Comparison of ENCODE assay signal across 21 cellular contexts in the genomic region with DNA sequence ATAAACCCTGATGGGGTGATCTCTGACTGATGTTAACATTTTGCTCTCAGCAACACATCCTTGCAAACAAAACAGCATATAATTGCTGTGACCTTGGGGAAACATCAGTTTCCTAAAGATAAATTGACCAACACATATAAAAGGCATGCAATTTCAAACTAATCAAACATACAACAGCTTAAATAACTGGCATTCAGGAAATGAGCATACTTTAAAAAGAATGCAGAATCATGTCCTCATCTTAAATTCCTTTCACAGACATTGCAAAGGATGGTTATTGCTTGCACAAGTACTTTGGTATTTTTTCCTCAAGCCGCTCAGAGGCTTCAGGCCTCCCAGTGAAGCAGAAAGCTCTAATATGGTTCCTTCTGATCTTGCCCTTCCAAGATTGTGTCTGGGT. TPM values are rescaled to one million over a fixed set of nuclear protein-coding genes. Genes with fewer than 3 reads are reported as not detected.
DNase-seq lines count a peak whose midpoint lies in the region; ATAC-seq, FAIRE-seq and TF ChIP-seq lines count a peak whose summit lies in the region.
"Had no signal": no experiment of that assay in that cellular context is flagged by ENCODE, and none has a peak within 500 bp of the region (broad histone marks: within the 10 kb centered on the region; RNA-seq: fewer than 3 reads in every experiment).

No MANE protein-coding gene starts in this region.

- no peak overlapping the region for H3K27ac Mint-ChIP-seq in activated CD4-positive, alpha-beta T cell treated with anti-CD3 and anti-CD28 coated beads for 36 hours
- H3K27ac Mint-ChIP-seq: activated CD4-positive, alpha-beta memory T cell treated with anti-CD3 and anti-CD28 coated beads for 36 hours; activated T-helper 17 cell treated with anti-CD3 and anti-CD28 coated beads, Interleukin-2, amount 50 U/mL, for 72 hours; CD4-positive, alpha-beta T cell; immature natural killer cell; progenitor cell of endocrine pancreas had no signal

- WGBS in small intestine, 3 donors, result 65 to 88% (median 74%) methylated on average over 1 of the region's 1 CpG

- H3K4me3 ChIP-seq in SK-N-MC, result no peak overlapping the region
- H3K4me3 ChIP-seq in fibroblast of lung (replicated peaks in 1 of 4; ENCODE audit: control extremely low read depth in 1 of 4, insufficient read depth in 1 of 4, low read depth in 3 of 4, low read length in 4 of 4), result no peak overlapping the region
- no peak overlapping the region for H3K4me3 ChIP-seq in small intestine (ENCODE audit: low read depth in 1 of 2, low read length in 2 of 2)
- H3K4me3 ChIP-seq: mucosa of descending colon, tibial nerve had no signal

- H4K20me1 ChIP-seq in fibroblast of lung (ENCODE audit: control insufficient read depth, extremely low read depth, insufficient read depth, low read length), result no peaks in the 10 kb centered on the region

- POLR2A ChIA-PET in activated CD4-positive, alpha-beta T cell treated with anti-CD3 and anti-CD28 coated beads for 36 hours (lab: Charles Lee), result no interaction called here

- H3K36me3 Mint-ChIP-seq in activated CD4-positive, alpha-beta T cell treated with anti-CD3 and anti-CD28 coated beads for 36 hours (ENCODE audit: low read depth), result no peaks in the 10 kb centered on the region
- H3K36me3 Mint-ChIP-seq: activated CD4-positive, alpha-beta memory T cell treated with anti-CD3 and anti-CD28 coated beads for 36 hours; immature natural killer cell had no signal

- peak overlapping the region; percentile 81 for H3K27ac ChIP-seq in SK-N-MC
- no peak overlapping the region for H3K27ac ChIP-seq in fibroblast of lung (ENCODE audit: insufficient read depth, low read length)
- no peak overlapping the region for H3K27ac ChIP-seq in small intestine (ENCODE audit: low read depth in 1 of 2, low read length in 1 of 2)
- H3K27ac ChIP-seq: tibial nerve had no signal

- no peaks in the 10 kb centered on the region for H3K27me3 Mint-ChIP-seq in activated CD4-positive, alpha-beta T cell treated with anti-CD3 and anti-CD28 coated beads for 36 hours
- H3K27me3 Mint-ChIP-seq: activated CD4-positive, alpha-beta memory T cell treated with anti-CD3 and anti-CD28 coated beads for 36 hours; activated T-helper 17 cell treated with anti-CD3 and anti-CD28 coated beads, Interleukin-2, amount 50 U/mL, for 72 hours; CD4-positive, alpha-beta T cell; progenitor cell of endocrine pancreas had no signal

- H3K9me3 ChIP-seq in SK-N-MC (ENCODE audit: low read depth, low read length), result no peaks in the 10 kb centered on the region
- no peaks in the 10 kb centered on the region for H3K9me3 ChIP-seq in fibroblast of lung (ENCODE audit: control insufficient read depth, insufficient read depth, low read depth, low read length)
- no peaks in the 10 kb centered on the region for H3K9me3 ChIP-seq in small intestine (ENCODE audit: control insufficient read depth, low read depth)
- H3K9me3 ChIP-seq: mucosa of descending colon, tibial nerve had no signal

- H3K4me1 ChIP-seq in fibroblast of lung (ENCODE audit: control insufficient read depth, extremely low read depth, insufficient read depth, low read length) (no peaks in the 10 kb centered on the region), small intestine (ENCODE audit: control insufficient read depth in 2 of 2, insufficient read depth in 1 of 2, low read depth in 1 of 2, low read length in 1 of 2) (no peaks in the 10 kb centered on the region)
- H3K4me1 ChIP-seq: tibial nerve had no signal

- no peak overlapping the region for H3K9ac ChIP-seq in SK-N-MC (ENCODE audit: insufficient read length)
- H3K9ac ChIP-seq in fibroblast of lung (ENCODE audit: insufficient read depth, low read length), result no peak overlapping the region

- TF ChIP-seq CTCF in fibroblast of lung (conservative IDR thresholded peaks at IDR 0.05 in 1 of 2, IDR thresholded peaks at IDR 0.05 in 1 of 2; ENCODE audit: low read depth in 1 of 2, low read length in 2 of 2), result no peak

- no peaks in the 10 kb centered on the region for H3K4me1 Mint-ChIP-seq in activated CD4-positive, alpha-beta T cell treated with anti-CD3 and anti-CD28 coated beads for 36 hours
- H3K4me1 Mint-ChIP-seq: activated T-helper 17 cell treated with anti-CD3 and anti-CD28 coated beads, Interleukin-2, amount 50 U/mL, for 72 hours; immature natural killer cell had no signal

- H2AFZ ChIP-seq in fibroblast of lung (ENCODE audit: low read length), result no peak overlapping the region

- H3K27me3 ChIP-seq in fibroblast of lung (ENCODE audit: control insufficient read depth, insufficient read depth, low read length) (no peaks in the 10 kb centered on the region), small intestine (ENCODE audit: control insufficient read depth in 2 of 2, insufficient read depth in 2 of 2, low read length in 2 of 2) (no peaks in the 10 kb centered on the region)
- H3K27me3 ChIP-seq: tibial nerve had no signal

- peak; percentile 69 for DNase-seq in ELR (ENCODE audit: low read depth)
- DNase-seq in SK-N-MC (ENCODE audit: low read depth, low spot score), result peak; percentile 51
- peak; percentile 65 to 81 for DNase-seq in fibroblast of lung (ENCODE audit: low read depth in 2 of 2)
- peak; percentile 87 for DNase-seq in pulmonary artery endothelial cell (ENCODE audit: low read depth, low spot score)
- DNase-seq in SHP77 (lab: John Stamatoyannopoulos, UW), result no peak
- DNase-seq in activated CD4-positive, alpha-beta T cell treated with anti-CD3 and anti-CD28 coated beads for 36 hours, result no peak
- DNase-seq in small intestine, result no peak
- no peak for DNase-seq in GOT3 (lab: John Stamatoyannopoulos, UW)
- DNase-seq: activated CD4-positive, alpha-beta memory T cell treated with anti-CD3 and anti-CD28 coated beads for 36 hours; aorta; CD4-positive, alpha-beta T cell; immature natural killer cell; mucosa of descending colon; NCI-H2029 had no signal

- intact Hi-C loops in activated CD4-positive, alpha-beta T cell treated with anti-CD3 and anti-CD28 coated beads for 36 hours (cut with DNase I, micrococcal nuclease), result no loop called here

- no peak overlapping the region for H3K4me3 Mint-ChIP-seq in activated CD4-positive, alpha-beta T cell treated with anti-CD3 and anti-CD28 coated beads for 36 hours
- H3K4me3 Mint-ChIP-seq: activated CD4-positive, alpha-beta memory T cell treated with anti-CD3 and anti-CD28 coated beads for 36 hours; activated T-helper 17 cell treated with anti-CD3 and anti-CD28 coated beads, Interleukin-2, amount 50 U/mL, for 72 hours; CD4-positive, alpha-beta T cell; immature natural killer cell had no signal

- H3K9me3 Mint-ChIP-seq in activated CD4-positive, alpha-beta T cell treated with anti-CD3 and anti-CD28 coated beads for 36 hours (ENCODE audit: low read depth), result no peaks in the 10 kb centered on the region
- H3K9me3 Mint-ChIP-seq: activated CD4-positive, alpha-beta memory T cell treated with anti-CD3 and anti-CD28 coated beads for 36 hours had no signal

- H3K36me3 ChIP-seq in SK-N-MC (ENCODE audit: insufficient read depth, low read length) (no peaks in the 10 kb centered on the region), fibroblast of lung (ENCODE audit: control insufficient read depth, insufficient read depth, low read length) (no peaks in the 10 kb centered on the region), small intestine (ENCODE audit: control insufficient read depth in 2 of 2, insufficient read depth in 2 of 2, low read length in 2 of 2) (no peaks in the 10 kb centered on the region)
- H3K36me3 ChIP-seq: tibial nerve had no signal

- no peak for FAIRE-seq in small intestine (lab: Jason Lieb, UNC)
- FAIRE-seq: G401.6, GM19239, H1 had no signal

- CTCF ChIA-PET in activated CD4-positive, alpha-beta T cell treated with anti-CD3 and anti-CD28 coated beads for 36 hours (lab: Charles Lee), result no interaction called here

- ATAC-seq in activated CD4-positive, alpha-beta T cell treated with anti-CD3 and anti-CD28 coated beads for 36 hours, result no peak
- ATAC-seq: activated T-helper 17 cell treated with anti-CD3 and anti-CD28 coated beads, Interleukin-2, amount 50 U/mL, for 72 hours; mucosa of descending colon; Right ventricle myocardium inferior had no signal

- H3K4me2 ChIP-seq in fibroblast of lung (ENCODE audit: extremely low read depth, insufficient read depth, low read length), result no peak overlapping the region

- no peaks in the 10 kb centered on the region for H3K79me2 ChIP-seq in fibroblast of lung (ENCODE audit: control insufficient read depth, insufficient read depth, low read length)

RNA-seq across cellular contexts. Expression of gene RGS18, which starts 53.4 kb away (rescaled TPM):
- total RNA-seq in fibroblast of lung, result 0.17 TPM in 1 of 2 replicates, not detected in the other
- 0.02 TPM in 1 of 2 replicates, not detected in the other for polyA plus RNA-seq in fibroblast of lung
- not detected in 2 replicates for polyA plus RNA-seq in fibroblast of lung (2012)
- not detected in 2 replicates for polyA minus RNA-seq in fibroblast of lung (ENCODE audit: low replicate concordance)
- under 0.01 and 0.04 TPM in 2 replicates for total RNA-seq in pulmonary artery endothelial cell
- not detected for total RNA-seq in activated CD4-positive, alpha-beta T cell treated with anti-CD3 and anti-CD28 coated beads for 36 hours
- polyA plus RNA-seq in small intestine, result 1 to 10 TPM in 1 of 3 donors, under 1 TPM in 2; 0.48 to 4.9 (median 0.67) TPM
- total RNA-seq: H1, progenitor cell of endocrine pancreas had no signal
- polyA plus RNA-seq: H1 had no signal

Comparison
In these comparisons a context has a peak if more than half of its experiments do, and no peak if none do; other contexts are left out.
1. DNase-seq: peak in ELR (single experiment), SK-N-MC (single experiment), fibroblast of lung (2 of 2) and pulmonary artery endothelial cell (single experiment); none in SHP77 (0 of 2), activated CD4-positive, alpha-beta T cell treated with anti-CD3 and anti-CD28 coated beads for 36 hours (single experiment), small intestine (single experiment) and GOT3 (single experiment).